Comparison of ENCODE assay signal across 10 cellular contexts in genomic region chr12:53208435-53208834, GRCh38. TPM values are rescaled to one million over a fixed set of nuclear protein-coding genes. Genes with fewer than 3 reads are reported as not detected.
A peak's percentile ranks its signal among the peaks of the same experiment; 100 is the strongest.
DNase-seq lines count a peak whose midpoint lies in the region; ATAC-seq, FAIRE-seq and TF ChIP-seq lines count a peak whose summit lies in the region.
"Had no signal": no experiment of that assay in that cellular context is flagged by ENCODE, and none has a peak within 500 bp of the region (broad histone marks: within the 10 kb centered on the region; RNA-seq: fewer than 3 reads in every experiment).

No MANE protein-coding gene starts in this region.

- H3K23ac ChIP-seq in mesenchymal stem cell (ENCODE audit: low read length in 2 of 2) (no peak overlapping the region), neuronal stem cell (ENCODE audit: low read depth, low read length, poor library complexity) (no peak overlapping the region)

- no peaks in the 10 kb centered on the region for H3K9me3 Mint-ChIP-seq in CD8-positive, alpha-beta T cell
- H3K9me3 Mint-ChIP-seq in T-cell = no peaks in the 10 kb centered on the region

- H3K9ac ChIP-seq in mesenchymal stem cell (ENCODE audit: low read length) (peak overlapping the region; percentile 14), neuronal stem cell (ENCODE audit: low read depth, low read length, poor library complexity) (no peak overlapping the region)

- no peak overlapping the region for H2BK12ac ChIP-seq in mesenchymal stem cell (ENCODE audit: low read length in 2 of 2)
- H2BK12ac ChIP-seq in neuronal stem cell (ENCODE audit: low read length) = no peak overlapping the region

- H2BK15ac ChIP-seq in mesenchymal stem cell (ENCODE audit: low read depth, poor library complexity, severe bottlenecking) (no peak overlapping the region), neuronal stem cell (ENCODE audit: low read length) (no peak overlapping the region)

- H3K4ac ChIP-seq in mesenchymal stem cell (ENCODE audit: low read depth in 1 of 2, low read length in 2 of 2) = no peak overlapping the region
- no peak overlapping the region for H3K4ac ChIP-seq in neuronal stem cell (ENCODE audit: low read length)

- H3K27ac ChIP-seq in CD8-positive, alpha-beta T cell (ENCODE audit: low read depth, low read length) = no peak overlapping the region
- H3K27ac ChIP-seq in mesenchymal stem cell (ENCODE audit: low read length, poor library complexity, severe bottlenecking) = no peak overlapping the region
- H3K27ac ChIP-seq in neuronal stem cell (replicated peaks; ENCODE audit: low read length) = no peak overlapping the region
- H3K27ac ChIP-seq: colonic mucosa had no signal

- H3K4me2 ChIP-seq in mesenchymal stem cell (ENCODE audit: low read length, poor library complexity, severe bottlenecking) (no peak overlapping the region), neuronal stem cell (ENCODE audit: insufficient read depth, low read length, poor library complexity, severe bottlenecking) (no peak overlapping the region)

- FAIRE-seq in urothelium cell line (lab: Jason Lieb, UNC) = no peak

- no peak for DNase-seq in CD8-positive, alpha-beta T cell
- DNase-seq in T-cell (no peak), mesenchymal stem cell (no peak), neuronal stem cell (ENCODE audit: low spot score) (no peak), SIG-M5 (lab: John Stamatoyannopoulos, UW) (no peak), urothelium cell line (ENCODE audit: low spot score) (no peak)
- DNase-seq: colonic mucosa, COR-L47, head of caudate nucleus, NCI-H526 had no signal

- H3K18ac ChIP-seq in mesenchymal stem cell (ENCODE audit: low read depth in 1 of 2, low read length in 2 of 2) (no peak overlapping the region), neuronal stem cell (ENCODE audit: low read length) (no peak overlapping the region)

- H3K4me3 Mint-ChIP-seq in CD8-positive, alpha-beta T cell = peak overlapping the region; percentile 75
- H3K4me3 Mint-ChIP-seq in T-cell = peak overlapping the region; percentile 70 to 78 (median 77)

- no peaks in the 10 kb centered on the region for H3K79me1 ChIP-seq in mesenchymal stem cell (replicated peaks; ENCODE audit: low read length, poor library complexity, severe bottlenecking)
- H3K79me1 ChIP-seq in neuronal stem cell (ENCODE audit: low read depth, low read length) = no peaks in the 10 kb centered on the region

- CTCF ChIA-PET in CD8-positive, alpha-beta T cell (lab: Charles Lee) = interaction anchor here (0.8 to 15.7 kb wide), 15 partner anchors 8 to 143 kb away, joined by 3 to 353 read pairs (median 5); partner anchors contain the start of genes CSAD, ESPL1, MYG1 and PFDN5
- CTCF ChIA-PET in T-cell (lab: Charles Lee) = interaction anchor here (0.5 to 3.5 kb wide), 11 partner anchors 8 to 115 kb away, joined by 3 to 12 read pairs (median 4); partner anchors contain the start of genes AAAS (in 1 of the 2) and ESPL1 (in 1 of the 2)

- no peak overlapping the region for H3K14ac ChIP-seq in mesenchymal stem cell (ENCODE audit: low read length in 2 of 2)
- no peak overlapping the region for H3K14ac ChIP-seq in neuronal stem cell (ENCODE audit: low read length)

- H3K27me3 ChIP-seq in CD8-positive, alpha-beta T cell (ENCODE audit: insufficient read depth, low read length) = no peaks in the 10 kb centered on the region
- H3K27me3 ChIP-seq in mesenchymal stem cell (ENCODE audit: control insufficient read depth in 1 of 2, insufficient read depth in 1 of 2, low read length in 2 of 2) (no peaks in the 10 kb centered on the region), neuronal stem cell (ENCODE audit: control insufficient read depth in 3 of 3, insufficient read depth in 3 of 3, low read depth in 1 of 3, low read length in 3 of 3) (peaks cover 0 to 25% (median 0%) of the 10 kb centered on the region in 3 experiments)
- H3K27me3 ChIP-seq: colonic mucosa had no signal

- no peak overlapping the region for H4K91ac ChIP-seq in mesenchymal stem cell (ENCODE audit: low read length)
- no peak overlapping the region for H4K91ac ChIP-seq in neuronal stem cell (ENCODE audit: low read depth, low read length, poor library complexity)

- 78% methylated on average over 2 of the region's 2 CpGs for WGBS in mesenchymal stem cell
- WGBS in neuronal stem cell (ENCODE audit: extremely low coverage in 2 of 2, insufficient read length in 2 of 2, insufficient replicate concordance in 1 of 2), 2 donors = no CpG with 5 or more reads among the region's 2 CpGs

- no peak overlapping the region for H3K4me3 ChIP-seq in CD8-positive, alpha-beta T cell (ENCODE audit: low read depth, low read length)
- H3K4me3 ChIP-seq in mesenchymal stem cell (ENCODE audit: insufficient read depth in 1 of 2, low read depth in 1 of 2, low read length in 2 of 2) = no peak overlapping the region
- H3K4me3 ChIP-seq in neuronal stem cell (ENCODE audit: low read length in 2 of 2) = no peak overlapping the region
- H3K4me3 ChIP-seq: colonic mucosa had no signal

- peaks cover 51% of the 10 kb centered on the region for H3K4me1 ChIP-seq in CD8-positive, alpha-beta T cell (ENCODE audit: insufficient read depth, low read length)
- H3K4me1 ChIP-seq in mesenchymal stem cell (ENCODE audit: control insufficient read depth, insufficient read depth, low read depth, low read length) = peaks cover 7% of the 10 kb centered on the region
- peaks cover 2% of the 10 kb centered on the region in 2 donors for H3K4me1 ChIP-seq in neuronal stem cell (ENCODE audit: control insufficient read depth in 2 of 2, insufficient read depth in 1 of 2, low read depth in 1 of 2, low read length in 2 of 2)

- H3K9me3 ChIP-seq in CD8-positive, alpha-beta T cell (ENCODE audit: low read length) = no peaks in the 10 kb centered on the region
- no peaks in the 10 kb centered on the region for H3K9me3 ChIP-seq in mesenchymal stem cell (ENCODE audit: control insufficient read depth, low read length)
- H3K9me3 ChIP-seq in neuronal stem cell (replicated peaks in 1 of 2; ENCODE audit: control insufficient read depth in 2 of 2, insufficient read depth in 1 of 2, low read depth in 1 of 2, low read length in 2 of 2) = no peaks in the 10 kb centered on the region
- H3K9me3 ChIP-seq: colonic mucosa had no signal

- TF ChIP-seq CTCF in CD8-positive, alpha-beta T cell (IDR thresholded peaks at IDR 0.05) = no peak

- H2BK5ac ChIP-seq in mesenchymal stem cell (ENCODE audit: low read depth, low read length, poor library complexity, severe bottlenecking) (no peak overlapping the region), neuronal stem cell (ENCODE audit: low read length) (no peak overlapping the region)

- H2BK120ac ChIP-seq in mesenchymal stem cell (ENCODE audit: low read depth, low read length) (no peak overlapping the region), neuronal stem cell (ENCODE audit: low read depth, low read length) (no peak overlapping the region)

- H3K36me3 Mint-ChIP-seq in CD8-positive, alpha-beta T cell = peaks cover 52% of the 10 kb centered on the region
- H3K36me3 Mint-ChIP-seq in T-cell = peaks cover 23% of the 10 kb centered on the region

- POLR2A ChIA-PET in CD8-positive, alpha-beta T cell (lab: Charles Lee) = interaction anchor here (0.6 to 4.1 kb wide), 10 partner anchors 10 to 86 kb away, joined by 3 to 27 read pairs (median 4); partner anchors contain the start of gene ESPL1
- POLR2A ChIA-PET in T-cell (lab: Charles Lee) = interaction anchor here in 1 of 2 donors (0.6 kb wide), 2 partner anchors 108 to 124 kb away, joined by 7 read pairs; no protein-coding TSS in a partner anchor

- H3K27me3 Mint-ChIP-seq in CD8-positive, alpha-beta T cell (ENCODE audit: low read depth) = no peaks in the 10 kb centered on the region
- H3K27me3 Mint-ChIP-seq in T-cell = no peaks in the 10 kb centered on the region

- H2AK5ac ChIP-seq in mesenchymal stem cell (ENCODE audit: low read length, severe bottlenecking) (no peak overlapping the region), neuronal stem cell (ENCODE audit: low read depth, low read length) (no peak overlapping the region)

- H3K27ac Mint-ChIP-seq in CD8-positive, alpha-beta T cell = peak overlapping the region; percentile 92
- H3K27ac Mint-ChIP-seq in T-cell = peak overlapping the region; percentile 97 to 98

- H3K36me3 ChIP-seq in CD8-positive, alpha-beta T cell (ENCODE audit: insufficient read depth, low read length) = peaks cover 26% of the 10 kb centered on the region
- H3K36me3 ChIP-seq in mesenchymal stem cell (ENCODE audit: control insufficient read depth in 1 of 2, insufficient read depth in 2 of 2, low read depth in 1 of 2, low read length in 2 of 2) (peaks cover 25 to 40% of the 10 kb centered on the region in 2 experiments), neuronal stem cell (replicated peaks in 1 of 2; ENCODE audit: control insufficient read depth in 2 of 2, insufficient read depth in 2 of 2, low read length in 2 of 2) (no peaks in the 10 kb centered on the region)
- H3K36me3 ChIP-seq: colonic mucosa had no signal

- H3K4me1 Mint-ChIP-seq in CD8-positive, alpha-beta T cell (ENCODE audit: low read depth) = peaks cover 60% of the 10 kb centered on the region
- peaks cover 69 to 82% (median 76%) of the 10 kb centered on the region in 3 donors for H3K4me1 Mint-ChIP-seq in T-cell

- ATAC-seq in CD8-positive, alpha-beta T cell = no peak
- no peak for ATAC-seq in T-cell (replicated peaks in 1 of 4)

- intact Hi-C loops in CD8-positive, alpha-beta T cell (cut with DNase I, micrococcal nuclease) = no loop called here

- H2AFZ ChIP-seq in mesenchymal stem cell (ENCODE audit: low read depth, low read length) (no peak overlapping the region), neuronal stem cell (ENCODE audit: low read length) (no peak overlapping the region)

- H4K8ac ChIP-seq in mesenchymal stem cell (ENCODE audit: low read length) (no peak overlapping the region), neuronal stem cell (ENCODE audit: low read depth, low read length) (no peak overlapping the region)

RNA-seq across cellular contexts. Expression of gene ITGB7, which starts 1.4 kb away (rescaled TPM):
- total RNA-seq in CD8-positive, alpha-beta T cell = 100 to 1,000 TPM; 107 to 108 TPM
- total RNA-seq in T-cell = 100 to 1,000 TPM; 247 to 590 (median 469) TPM
- polyA plus RNA-seq in mesenchymal stem cell (2013, experiment 1 of 2) = 0.19 TPM
- polyA plus RNA-seq in mesenchymal stem cell (2013, experiment 2 of 2) = 0.10 TPM
- 0.07 TPM for polyA plus RNA-seq in neuronal stem cell (2013, experiment 1 of 2)
- 0.03 TPM for polyA plus RNA-seq in neuronal stem cell (2013, experiment 2 of 2)

RNA-seq across cellular contexts. Expression of gene RARG, which starts 23.6 kb away (rescaled TPM):
- total RNA-seq in CD8-positive, alpha-beta T cell = 10 to 100 TPM; 16.1 to 16.5 TPM
- total RNA-seq in T-cell = 10 to 100 TPM; 20.3 to 91.3 (median 74.2) TPM
- 20.0 TPM for polyA plus RNA-seq in mesenchymal stem cell (2013, experiment 1 of 2)
- polyA plus RNA-seq in mesenchymal stem cell (2013, experiment 2 of 2) = 20.3 TPM
- polyA plus RNA-seq in neuronal stem cell (2013, experiment 1 of 2) = 11.1 TPM
- polyA plus RNA-seq in neuronal stem cell (2013, experiment 2 of 2) = 10.9 TPM

RNA-seq across cellular contexts. Expression of gene CSAD, which starts 27.7 kb away (rescaled TPM):
- 10 to 100 TPM; 28.0 to 29.6 TPM for total RNA-seq in CD8-positive, alpha-beta T cell
- 10 to 100 TPM; 48.6 to 69.6 (median 62.3) TPM for total RNA-seq in T-cell
- polyA plus RNA-seq in mesenchymal stem cell (2013, experiment 1 of 2) = 9.3 TPM
- polyA plus RNA-seq in mesenchymal stem cell (2013, experiment 2 of 2) = 8.4 TPM
- polyA plus RNA-seq in neuronal stem cell (2013, experiment 1 of 2) = 14.3 TPM
- 14.1 TPM for polyA plus RNA-seq in neuronal stem cell (2013, experiment 2 of 2)

RNA-seq across cellular contexts. Expression of gene ZNF740, which starts 27.9 kb away (rescaled TPM):
- 10 to 100 TPM; 24.8 to 24.9 TPM for total RNA-seq in CD8-positive, alpha-beta T cell
- 10 to 100 TPM; 36.4 to 94.2 (median 83.9) TPM for total RNA-seq in T-cell
- polyA plus RNA-seq in mesenchymal stem cell (2013, experiment 1 of 2) = 8.0 TPM
- polyA plus RNA-seq in mesenchymal stem cell (2013, experiment 2 of 2) = 7.8 TPM
- polyA plus RNA-seq in neuronal stem cell (2013, experiment 1 of 2) = 19.7 TPM
- polyA plus RNA-seq in neuronal stem cell (2013, experiment 2 of 2) = 19.5 TPM

RNA-seq across cellular contexts. Expression of gene ESPL1, which starts 59.7 kb away (rescaled TPM):
- total RNA-seq in CD8-positive, alpha-beta T cell = 1 to 10 TPM in 1 of 2 experiments, under 1 TPM in 1; 0.56 to 1.7 TPM
- total RNA-seq in T-cell = 1 to 10 TPM; 1.2 to 2.5 (median 1.6) TPM
- polyA plus RNA-seq in mesenchymal stem cell (2013, experiment 1 of 2) = 1.2 TPM
- polyA plus RNA-seq in mesenchymal stem cell (2013, experiment 2 of 2) = 1.2 TPM
- 14.2 TPM for polyA plus RNA-seq in neuronal stem cell (2013, experiment 1 of 2)
- polyA plus RNA-seq in neuronal stem cell (2013, experiment 2 of 2) = 14.1 TPM
